Comparison of ENCODE assay signal across 12 cellular contexts in genomic region chr2:73020657-73021370, GRCh38. TPM values are rescaled to one million over a fixed set of nuclear protein-coding genes. Genes with fewer than 3 reads are reported as not detected.
A peak's percentile ranks its signal among the peaks of the same experiment; 100 is the strongest.
DNase-seq lines count a peak whose midpoint lies in the region; ATAC-seq, FAIRE-seq and TF ChIP-seq lines count a peak whose summit lies in the region.
"Had no signal": no experiment of that assay in that cellular context is flagged by ENCODE, and none has a peak within 500 bp of the region (broad histone marks: within the 10 kb centered on the region; RNA-seq: fewer than 3 reads in every experiment).

No MANE protein-coding gene starts in this region.

- in situ Hi-C loops in brain microvascular endothelial cell (cut with HindIII; ENCODE audit: low pct_ligation_motif_present, low sequenced_read_pairs), result no loop called here

- DNase-seq in A172 (ENCODE audit: low spot score), result peak; percentile 30
- DNase-seq in HCT116 (ENCODE audit: low read depth, low spot score), result no peak
- peak; percentile 88 for DNase-seq in brain microvascular endothelial cell
- peak in 1 of 2 donors; percentile 70 for DNase-seq in left lung
- no peak for DNase-seq in globus pallidus (ENCODE audit: low spot score)
- no peak for DNase-seq in frontal cortex (ENCODE audit: low spot score in 2 of 2)
- DNase-seq: activated CD8-positive, alpha-beta memory T cell treated with anti-CD3 and anti-CD28 coated beads, Interleukin-2, amount 50 U/mL, for 48 hours; NCI-H526 had no signal

- BruUV-seq in HCT116 (replicated peaks; lab: Mats Ljungman, UMichigan), result no TSS peak

- H3K36me3 ChIP-seq in HCT116 (ENCODE audit: control insufficient read depth in 1 of 2, insufficient read depth in 2 of 2, low read length in 2 of 2) (no peaks in the 10 kb centered on the region), brain microvascular endothelial cell (replicated peaks) (no peaks in the 10 kb centered on the region), left lung (peaks cover 0 to 42% of the 10 kb centered on the region in 2 donors)

- H3K79me2 ChIP-seq in HCT116 (ENCODE audit: insufficient read depth, low read length), result no peaks in the 10 kb centered on the region

- POLR2A ChIA-PET in HCT116 (lab: Charles Lee), result no interaction called here

- H3K27ac ChIP-seq in HCT116 (ENCODE audit: low read depth, low read length) (no peak overlapping the region), brain microvascular endothelial cell (peak overlapping the region; percentile 58), left lung (no peak overlapping the region)
- H3K27ac ChIP-seq: neutrophil had no signal

- TF ChIP-seq CTCF in HCT116 (IDR thresholded peaks at IDR 0.05 in 2 of 3, conservative IDR thresholded peaks at IDR 0.05 in 1 of 3; ENCODE audit: borderline replicate concordance in 1 of 3, insufficient read depth in 1 of 3, low read depth in 2 of 3, low read length in 2 of 3) (no peak), brain microvascular endothelial cell (IDR thresholded peaks at IDR 0.05; ENCODE audit: low read depth, low read length, missing control alignments) (no peak), left lung (IDR thresholded peaks at IDR 0.05) (no peak)

- no peak for TF ChIP-seq POLR2A in HCT116 (IDR thresholded peaks at IDR 0.05; ENCODE audit: borderline replicate concordance, extremely low read depth, insufficient read depth, insufficient read length)

- no peak overlapping the region for H3K9ac ChIP-seq in HCT116 (ENCODE audit: low read length)

- FAIRE-seq in frontal cortex (lab: Jason Lieb, UNC), result no peak

- no peaks in the 10 kb centered on the region for H3K9me3 ChIP-seq in HCT116 (ENCODE audit: control insufficient read depth in 1 of 2, insufficient read depth in 1 of 2, low read depth in 1 of 2, low read length in 2 of 2)
- H3K9me3 ChIP-seq in left lung, result no peaks in the 10 kb centered on the region
- H3K9me3 ChIP-seq: neutrophil, tibial nerve had no signal

- intact Hi-C loops in HCT116 (cut with micrococcal nuclease) (no loop called here), left lung (cut with DNase I) (no loop called here)

- CTCF ChIA-PET in HCT116 (lab: Charles Lee), result no interaction called here

- no peaks in the 10 kb centered on the region for H3K9me2 ChIP-seq in HCT116 (ENCODE audit: insufficient read depth)

- H3K27me3 ChIP-seq in HCT116 (ENCODE audit: insufficient read depth, low read length) (no peaks in the 10 kb centered on the region), brain microvascular endothelial cell (replicated peaks) (no peaks in the 10 kb centered on the region), left lung (no peaks in the 10 kb centered on the region)
- H3K27me3 ChIP-seq: neutrophil, tibial nerve had no signal

- H3K4me3 ChIP-seq in HCT116 (replicated peaks in 1 of 2; ENCODE audit: low read depth in 1 of 2, low read length in 2 of 2) (no peak overlapping the region), brain microvascular endothelial cell (ENCODE audit: low read depth, low read length) (no peak overlapping the region), left lung (no peak overlapping the region)
- H3K4me3 ChIP-seq: tibial nerve had no signal

- no peaks in the 10 kb centered on the region for H4K20me1 ChIP-seq in HCT116 (ENCODE audit: insufficient read depth)

- RAD21 ChIA-PET in HCT116 (lab: Charles Lee; ENCODE audit: low non-redundant PET in 1 of 2, low total read pairs in 2 of 2, uncharacterized antibody in 2 of 2, unreplicated experiment in 2 of 2), result no interaction called here

- no peak overlapping the region for H3K4me2 ChIP-seq in HCT116 (ENCODE audit: low read length)

- H3K4me1 ChIP-seq in HCT116 (ENCODE audit: control insufficient read depth in 1 of 2, insufficient read depth in 2 of 2, low read length in 2 of 2) (peaks cover 7 to 11% of the 10 kb centered on the region in 2 experiments; a peak in 3 of 4 replicates), left lung (no peaks in the 10 kb centered on the region)

- TF ChIP-seq RAD21 in HCT116 (IDR thresholded peaks at IDR 0.05; ENCODE audit: low read depth), result no peak

- no peak overlapping the region for H2AFZ ChIP-seq in HCT116 (ENCODE audit: low read depth, low read length, poor library complexity, severe bottlenecking)

- ATAC-seq in HCT116, result peak; percentile 61; the same call in 1 of the 2 replicates
- ATAC-seq in left lung, result peak; percentile 87
- ATAC-seq in GM21526 (IDR thresholded peaks at IDR 0.05; ENCODE audit: low FRiP score, unreplicated experiment), result no peak
- no peak for ATAC-seq in HG02885 (IDR thresholded peaks at IDR 0.05; ENCODE audit: poor library complexity, unreplicated experiment)

TF ChIP-seq in HCT116, 20 proteins besides CTCF, POLR2A, EP300 and RAD21:
- TF ChIP-seq JUND (IDR thresholded peaks at IDR 0.05), result no peak
- no peak for TF ChIP-seq TCF7L2 (IDR thresholded peaks at IDR 0.05; ENCODE audit: borderline replicate concordance, extremely low read depth, insufficient read depth, insufficient read length)
- TF ChIP-seq CBX3 (IDR thresholded peaks at IDR 0.05; ENCODE audit: low read depth), result no peak
- TF ChIP-seq ZNF274 (IDR thresholded peaks at IDR 0.05; ENCODE audit: low read depth, low read length), result no peak
- no peak for TF ChIP-seq YY1 (IDR thresholded peaks at IDR 0.05; ENCODE audit: extremely low read depth, insufficient replicate concordance, low read depth, low read length)
- TF ChIP-seq ATF3 (IDR thresholded peaks at IDR 0.05), result no peak
- no peak for TF ChIP-seq EZH2phosphoT487 (IDR thresholded peaks at IDR 0.05; ENCODE audit: borderline replicate concordance)
- no peak for TF ChIP-seq SP1 (IDR thresholded peaks at IDR 0.05; ENCODE audit: low read depth)
- no peak for TF ChIP-seq REST (IDR thresholded peaks at IDR 0.05; ENCODE audit: low read depth)
- no peak for TF ChIP-seq POLR2AphosphoS5 (IDR thresholded peaks at IDR 0.05; ENCODE audit: low read depth, low read length)
- TF ChIP-seq ZBTB33 (IDR thresholded peaks at IDR 0.05; ENCODE audit: extremely low read depth, insufficient replicate concordance, low read length), result no peak
- no peak for TF ChIP-seq EZH2 (IDR thresholded peaks at IDR 0.05)
- TF ChIP-seq CEBPB (IDR thresholded peaks at IDR 0.05; ENCODE audit: low read depth), result no peak

RNA-seq across cellular contexts. Expression of gene SFXN5, which starts 50.7 kb away (rescaled TPM):
- 17.5 and 33.4 TPM in 2 replicates for total RNA-seq in A172 (2014; rRNA removed; shearing (Covaris generic))
- total RNA-seq in HCT116 (2021; ENCODE audit: unreplicated experiment) (10.0 TPM), left lung (10 to 100 TPM; 17.1 to 19.7 TPM), frontal cortex (12.2 TPM)
- 4.8 and 8.0 TPM in 2 replicates for polyA plus RNA-seq in HCT116 (2012)

Comparison
In these comparisons a context has a peak if more than half of its experiments do, and no peak if none do; other contexts are left out.
1. DNase-seq: peak in A172 (single experiment) and brain microvascular endothelial cell (single experiment); none in HCT116 (single experiment), globus pallidus (single experiment) and frontal cortex (0 of 2).
2. ATAC-seq: peak in HCT116 (single experiment) and left lung (single experiment); none in GM21526 (single experiment) and HG02885 (single experiment).